In the genomic region with DNA sequence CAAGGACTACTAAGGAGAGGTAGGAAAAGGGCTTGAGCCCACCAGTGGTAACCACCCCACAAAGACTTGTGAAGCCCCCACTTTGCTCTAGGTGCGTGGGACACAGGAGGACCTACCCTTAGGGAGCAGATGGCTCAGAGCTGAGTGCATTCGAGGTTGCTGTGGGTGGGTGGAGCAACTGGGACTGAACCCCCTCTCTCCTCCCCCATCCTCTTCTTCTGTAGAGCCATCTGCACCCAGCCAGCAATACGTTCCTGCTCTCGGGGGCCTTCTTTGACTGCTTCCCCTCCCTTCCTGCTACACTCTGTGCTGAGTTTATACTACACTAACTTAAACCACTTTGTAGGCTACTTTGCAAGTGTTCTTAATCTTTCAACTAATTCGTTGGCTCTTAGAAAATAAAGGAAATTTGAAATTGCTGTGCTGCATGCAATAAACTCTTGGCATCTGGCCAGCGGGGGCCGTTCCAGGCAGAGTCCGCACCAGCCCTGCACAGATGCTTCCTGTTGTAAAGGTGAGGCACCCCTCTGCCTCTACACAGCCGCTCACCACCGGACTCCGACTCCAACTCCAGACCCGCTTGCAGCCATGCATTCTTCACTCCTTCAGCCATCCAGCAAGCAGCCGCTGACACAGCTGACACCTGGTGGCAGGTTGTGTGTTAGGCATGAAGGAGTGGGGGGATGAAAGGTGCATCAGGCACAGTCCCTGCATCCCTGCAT, we compare ENCODE assay signal across 8 cellular contexts. TPM values are rescaled to one million over a fixed set of nuclear protein-coding genes. Genes with fewer than 3 reads are reported as not detected.
DNase-seq lines count a peak whose midpoint lies in the region; ATAC-seq and TF ChIP-seq lines count a peak whose summit lies in the region.

No MANE protein-coding gene starts in this region.

- no peak overlapping the region for H3K4me2 ChIP-seq in GM23248 (ENCODE audit: unreplicated experiment)

- H3K27me3 Mint-ChIP-seq in activated naive CD4-positive, alpha-beta T cell treated with anti-CD3 and anti-CD28 coated beads for 36 hours (ENCODE audit: low read depth): no peaks in the 10 kb centered on the region

- H3K9ac ChIP-seq in GM23248: no peak overlapping the region

- H3K9me3 Mint-ChIP-seq in activated naive CD4-positive, alpha-beta T cell treated with anti-CD3 and anti-CD28 coated beads for 36 hours: no peaks in the 10 kb centered on the region

- WGBS in GM23248 (ENCODE audit: low coverage in 1 of 2, low lambda C conversion rate in 2 of 2, missing lambda C conversion rate in 2 of 2), 2 experiments: 45 to 46% methylated on average over 13 of the region's 13 CpGs
- 10% methylated on average over 13 of the region's 13 CpGs for WGBS in right cardiac atrium

- H3K4me1 ChIP-seq in GM23248 (ENCODE audit: insufficient read depth) (no peaks in the 10 kb centered on the region), right cardiac atrium (ENCODE audit: control insufficient read depth, insufficient read depth, low read length) (no peaks in the 10 kb centered on the region)

- no peaks in the 10 kb centered on the region for H3K36me3 Mint-ChIP-seq in activated naive CD4-positive, alpha-beta T cell treated with anti-CD3 and anti-CD28 coated beads for 36 hours (ENCODE audit: low read depth)

- H3K9me3 ChIP-seq in GM23248 (ENCODE audit: low read depth) (no peaks in the 10 kb centered on the region), right cardiac atrium (ENCODE audit: control insufficient read depth, low read length) (no peaks in the 10 kb centered on the region)

- no peak overlapping the region for H3K4me3 Mint-ChIP-seq in activated naive CD4-positive, alpha-beta T cell treated with anti-CD3 and anti-CD28 coated beads for 36 hours

- no peak overlapping the region for H3K27ac ChIP-seq in GM23248
- no peak overlapping the region for H3K27ac ChIP-seq in right cardiac atrium (ENCODE audit: low read length)

- H3K36me3 ChIP-seq in GM23248 (ENCODE audit: low read depth): no peaks in the 10 kb centered on the region

- no peak overlapping the region for H3K27ac Mint-ChIP-seq in activated naive CD4-positive, alpha-beta T cell treated with anti-CD3 and anti-CD28 coated beads for 36 hours

- H3K4me3 ChIP-seq in AG09309 (ENCODE audit: control insufficient read depth, low read depth, low read length) (no peak overlapping the region), GM23248 (no peak overlapping the region), right cardiac atrium (ENCODE audit: low read length) (no peak overlapping the region)

- H3K27me3 ChIP-seq in GM23248 (replicated peaks; ENCODE audit: insufficient read depth): peaks cover 23% of the 10 kb centered on the region
- H3K27me3 ChIP-seq in right cardiac atrium (ENCODE audit: control insufficient read depth, insufficient read depth): no peaks in the 10 kb centered on the region

- peaks cover 6% of the 10 kb centered on the region for H3K4me1 Mint-ChIP-seq in activated naive CD4-positive, alpha-beta T cell treated with anti-CD3 and anti-CD28 coated beads for 36 hours (ENCODE audit: low read depth)

- CTCF ChIA-PET in activated naive CD4-positive, alpha-beta T cell treated with anti-CD3 and anti-CD28 coated beads for 36 hours (lab: Charles Lee): interaction anchor here (0.6 to 1.1 kb wide), 5 partner anchors 10 to 197 kb away, joined by 3 to 4 read pairs (median 3); no protein-coding TSS in a partner anchor

- TF ChIP-seq CTCF in AG09309 (IDR thresholded peaks at IDR 0.05; ENCODE audit: control insufficient read depth, insufficient read depth, low read depth, low read length, missing control alignments): peak; percentile 33

- no peaks in the 10 kb centered on the region for H3K9me2 ChIP-seq in GM23248 (ENCODE audit: insufficient read depth)

- no peak overlapping the region for H2AFZ ChIP-seq in GM23248

- in situ Hi-C loops in GM23248 (cut with MboI): no loop called here

- no peaks in the 10 kb centered on the region for H3K79me2 ChIP-seq in GM23248 (ENCODE audit: insufficient read depth)

- H4K20me1 ChIP-seq in GM23248 (ENCODE audit: insufficient read depth): no peaks in the 10 kb centered on the region

- ATAC-seq in right cardiac atrium: no peak
- ATAC-seq in GM19455 (IDR thresholded peaks at IDR 0.05; ENCODE audit: unreplicated experiment): no peak

- H3F3A ChIP-seq in GM23248 (ENCODE audit: insufficient read depth): no peaks in the 10 kb centered on the region

- intact Hi-C loops in activated naive CD4-positive, alpha-beta T cell treated with anti-CD3 and anti-CD28 coated beads for 36 hours (cut with micrococcal nuclease): loop anchor here (1.0 kb wide), 1 partner anchor 197 kb away; no protein-coding TSS in a partner anchor
- intact Hi-C loops in right cardiac atrium (cut with DNase I): loop anchor here in 1 of 4 donors (5.0 kb wide), 1 partner anchor 195 kb away; no protein-coding TSS in a partner anchor

- DNase-seq in AG09309 (ENCODE audit: low read depth) (no peak), GM23248 (peak; percentile 40), NCI-H82 (lab: John Stamatoyannopoulos, UW) (peak; percentile 90), right cardiac atrium (peak in 2 of 3 donors; percentile 68 to 69), globus pallidus (ENCODE audit: low spot score) (no peak)
- peak; percentile 67 for DNase-seq in activated naive CD4-positive, alpha-beta T cell treated with anti-CD3 and anti-CD28 coated beads for 36 hours
- peak; percentile 5 to 16 for DNase-seq in stimulated activated CD4-positive, alpha-beta T cell treated with anti-CD3 and anti-CD28 coated beads, Interleukin-1b, Interleukin-23, amount 100 ng/mL, for 4 hours (ENCODE audit: low read depth in 2 of 2)

RNA-seq across cellular contexts. Expression of a gene that starts 57.2 kb away (rescaled TPM):
- total RNA-seq in GM23248 (2014; rRNA removed; shearing (Covaris generic)): 0.22 and 1.0 TPM in 2 replicates
- 0.25 and 0.61 TPM in 2 replicates for polyA plus RNA-seq in GM23248 (2016; fragmentation: Nextera tagmentation; extraction: Ambion mirVana)
- not detected for total RNA-seq in activated naive CD4-positive, alpha-beta T cell treated with anti-CD3 and anti-CD28 coated beads for 36 hours
- total RNA-seq in right cardiac atrium: under 1 TPM; 0.20 to 0.37 (median 0.36) TPM
- polyA plus RNA-seq in right cardiac atrium: 0.14 TPM

Comparison
In these comparisons a context has a peak if more than half of its experiments do, and no peak if none do; other contexts are left out.
1. DNase-seq: peak in GM23248 (single experiment), NCI-H82 (single experiment), activated naive CD4-positive, alpha-beta T cell treated with anti-CD3 and anti-CD28 coated beads for 36 hours (single experiment), right cardiac atrium (2 of 3) and stimulated activated CD4-positive, alpha-beta T cell treated with anti-CD3 and anti-CD28 coated beads, Interleukin-1b, Interleukin-23, amount 100 ng/mL, for 4 hours (2 of 2); none in AG09309 (single experiment) and globus pallidus (single experiment).